ENCODE assay signal across 8 cellular contexts in genomic region chr22:28594784-28595324, GRCh38.
DNase-seq lines count a peak whose midpoint lies in the region; ATAC-seq and TF ChIP-seq lines count a peak whose summit lies in the region.

No MANE protein-coding gene starts in this region.

- H3K4me1 ChIP-seq in breast epithelium: no peaks in the 10 kb centered on the region
- H3K4me1 ChIP-seq in transverse colon: peaks cover 0 to 3% (median 1%) of the 10 kb centered on the region in 4 donors

- no peak for TF ChIP-seq POLR2A in breast epithelium (IDR thresholded peaks at IDR 0.05)
- no peak for TF ChIP-seq POLR2A in transverse colon (IDR thresholded peaks at IDR 0.05)

- H3K4me3 ChIP-seq in breast epithelium (no peak overlapping the region), kidney epithelial cell (ENCODE audit: low read depth, low read length) (no peak overlapping the region), transverse colon (no peak overlapping the region)

- TF ChIP-seq EP300 in transverse colon (IDR thresholded peaks at IDR 0.05; ENCODE audit: low read depth): no peak

- no peaks in the 10 kb centered on the region for H3K36me3 ChIP-seq in breast epithelium
- no peaks in the 10 kb centered on the region for H3K36me3 ChIP-seq in kidney epithelial cell (ENCODE audit: control insufficient read depth, insufficient read depth, low read length)
- no peaks in the 10 kb centered on the region for H3K36me3 ChIP-seq in transverse colon

- peak; percentile 59 for DNase-seq in COLO829 (ENCODE audit: low spot score)
- DNase-seq in HPDE6-E6E7 (ENCODE audit: extremely low spot score): peak; percentile 13
- peak; percentile 42 for DNase-seq in NCI-H82 treated with DMSO at 0.1 percent for 48 hours (lab: John Stamatoyannopoulos, UW; ENCODE audit: unreplicated experiment)
- DNase-seq in breast epithelium (ENCODE audit: low spot score in 2 of 2): no peak
- peak; percentile 16 for DNase-seq in kidney epithelial cell (ENCODE audit: low read depth)
- DNase-seq in transverse colon: no peak
- DNase-seq in stimulated activated naive CD4-positive, alpha-beta T cell treated with Interleukin-2 at 50 U/mL for 16 hours (lab: John Stamatoyannopoulos, UW): no peak

- intact Hi-C loops in breast epithelium (cut with DNase I; ENCODE audit: low total_unique reads): loop anchor here (10.0 kb wide), 1 partner anchor 570 kb away; no protein-coding TSS in a partner anchor
- intact Hi-C loops in transverse colon (cut with DNase I; ENCODE audit: low total_unique reads): loop anchor here (5.0 kb wide), 1 partner anchor 543 kb away; no protein-coding TSS in a partner anchor

- no peak for ATAC-seq in HG02610 (IDR thresholded peaks at IDR 0.05; ENCODE audit: unreplicated experiment)

- no peaks in the 10 kb centered on the region for H3K9me3 ChIP-seq in breast epithelium
- H3K9me3 ChIP-seq in transverse colon: no peaks in the 10 kb centered on the region

- TF ChIP-seq CTCF in breast epithelium (IDR thresholded peaks at IDR 0.05) (peak; percentile 52 to 89 (median 88)), kidney epithelial cell (IDR thresholded peaks at IDR 0.05; ENCODE audit: insufficient read depth, low read length, poor library complexity, severe bottlenecking) (peak; percentile 68), transverse colon (IDR thresholded peaks at IDR 0.05) (peak; percentile 63 to 83 (median 68))

- in situ Hi-C loops in transverse colon (cut with MboI; ENCODE audit: low pct_ligation_motif_present in 1 of 4, low pct_unique_long_range_greater_than_20kb in 1 of 4, low sequenced_read_pairs in 3 of 4): loop anchor here (10.0 to 25.0 kb wide), 5 partner anchors 442 to 708 kb away; no protein-coding TSS in a partner anchor

- H3K27me3 ChIP-seq in breast epithelium (no peaks in the 10 kb centered on the region), kidney epithelial cell (ENCODE audit: control insufficient read depth, insufficient read depth, low read length) (no peaks in the 10 kb centered on the region), transverse colon (no peaks in the 10 kb centered on the region)

- 4 to 8% methylated on average over 3 of the region's 3 CpGs for WGBS in transverse colon (ENCODE audit: low coverage in 1 of 2), 2 donors

- H3K27ac ChIP-seq in breast epithelium (no peak overlapping the region), transverse colon (no peak overlapping the region)

Comparison
In these comparisons a context has a peak if more than half of its experiments do, and no peak if none do; other contexts are left out.
1. DNase-seq: peak in COLO829 (single experiment), HPDE6-E6E7 (single experiment), NCI-H82 treated with DMSO at 0.1 percent for 48 hours (single experiment) and kidney epithelial cell (single experiment); none in breast epithelium (0 of 2), transverse colon (single experiment) and stimulated activated naive CD4-positive, alpha-beta T cell treated with Interleukin-2 at 50 U/mL for 16 hours (single experiment).
2. Peak in every context shown above with its lines, with median percentiles within 50 percentile points of each other: CTCF ChIP-seq.